Comparison of ENCODE assay signal across 9 cellular contexts in genomic region chr16:68234188-68235104, GRCh38. TPM values are rescaled to one million over a fixed set of nuclear protein-coding genes. Genes with fewer than 3 reads are reported as not detected.
DNase-seq lines count a peak whose midpoint lies in the region; ATAC-seq, FAIRE-seq and TF ChIP-seq lines count a peak whose summit lies in the region.
"Had no signal": no experiment of that assay in that cellular context is flagged by ENCODE, and none has a peak within 500 bp of the region (broad histone marks: within the 10 kb centered on the region; RNA-seq: fewer than 3 reads in every experiment).

No MANE protein-coding gene starts in this region.

- TF ChIP-seq CTCF in H1 (IDR thresholded peaks at IDR 0.05; ENCODE audit: control extremely low read depth in 1 of 3, insufficient read depth in 1 of 3, low read depth in 1 of 3, low read length in 3 of 3) (no peak), neural crest cell (conservative IDR thresholded peaks at IDR 0.05) (no peak)

- H3K4ac ChIP-seq in H1 (replicated peaks; ENCODE audit: insufficient read length, low read depth, low read length): no peak overlapping the region

- H3K4me2 ChIP-seq in H1 (ENCODE audit: insufficient read depth in 1 of 2, low read depth in 2 of 2, low read length in 2 of 2): peak overlapping the region; percentile 99

- DNase-seq in DMS79 (lab: John Stamatoyannopoulos, UW) (peak; percentile 81), NCI-H2171 (lab: John Stamatoyannopoulos, UW) (peak; percentile 12), H1 (ENCODE audit: low read depth in 1 of 2, low spot score in 2 of 2) (peak in 1 of 2 experiments; percentile 80), neural crest cell (ENCODE audit: low read depth, low spot score) (no peak), Kasumi-1 (lab: John Stamatoyannopoulos, UW) (no peak), NOMO-1 (lab: John Stamatoyannopoulos, UW; ENCODE audit: unreplicated experiment in 2 of 2) (no peak)

- peak overlapping the region; percentile 93; the same call in 1 of the 2 replicates for H2BK5ac ChIP-seq in H1 (ENCODE audit: low read depth, low read length)

- no peak for FAIRE-seq in H1 (lab: Jason Lieb, UNC)

- H3K56ac ChIP-seq in H1 (replicated peaks; ENCODE audit: insufficient read length, low read depth, low read length): no peak overlapping the region

- peak overlapping the region; percentile 35; the same call in 1 of the 2 replicates for H2BK12ac ChIP-seq in H1 (ENCODE audit: low read depth, low read length)

- H3K36me3 Mint-ChIP-seq in neural crest cell (ENCODE audit: low read depth): peaks cover 3% of the 10 kb centered on the region

- peak overlapping the region; percentile 87 for H3K18ac ChIP-seq in H1 (ENCODE audit: extremely low read depth, low read length)

- H3K79me1 ChIP-seq in H1 (ENCODE audit: low read depth, low read length): peaks cover 5% of the 10 kb centered on the region; the same call in 1 of the 2 replicates

- CTCF ChIA-PET in H1 (lab: Charles Lee; ENCODE audit: partially characterized antibody): interaction anchor here (0.5 to 1.5 kb wide), 6 partner anchors 15 to 173 kb away, joined by 3 to 13 read pairs (median 4); no protein-coding TSS in a partner anchor

- peak overlapping the region; percentile 18; the same call in 1 of the 2 replicates for H4K8ac ChIP-seq in H1 (ENCODE audit: extremely low read depth, insufficient read depth, low read length)

- no peak overlapping the region for H2BK20ac ChIP-seq in H1 (ENCODE audit: low read length)

- peaks cover 19% of the 10 kb centered on the region for H3K4me1 Mint-ChIP-seq in neural crest cell

- peaks cover 22% of the 10 kb centered on the region for H3K23me2 ChIP-seq in H1 (ENCODE audit: low read depth, low read length)

- no peak overlapping the region for H2AFZ ChIP-seq in H1 (ENCODE audit: low read length)

- TF ChIP-seq RAD21 in H1 (IDR thresholded peaks at IDR 0.05 in 1 of 2, conservative IDR thresholded peaks at IDR 0.05 in 1 of 2; ENCODE audit: low read depth in 2 of 2, low read length in 2 of 2): no peak

- no peaks in the 10 kb centered on the region for H3K9me3 Mint-ChIP-seq in neural crest cell
- H3K9me3 Mint-ChIP-seq: T-helper 1 cell treated with Interleukin-12 subunit alpha and Interleukin-12 subunit beta and Interleukin-4 antibody, amounts not matched to agents 30 μg/mL and 1 μg/mL, for 36 hours had no signal

- ATAC-seq in GM18520 (IDR thresholded peaks at IDR 0.05; ENCODE audit: unreplicated experiment) (no peak), GM21528 (IDR thresholded peaks at IDR 0.05; ENCODE audit: low FRiP score, unreplicated experiment) (no peak)

- peaks cover 9 to 30% (median 28%) of the 10 kb centered on the region in 4 experiments for H3K36me3 ChIP-seq in H1 (ENCODE audit: control insufficient read depth in 2 of 4, insufficient read depth in 4 of 4, low read length in 3 of 4)

- H2BK120ac ChIP-seq in H1 (replicated peaks; ENCODE audit: low read depth, low read length): no peak overlapping the region

- H2BK15ac ChIP-seq in H1 (ENCODE audit: low read length): peak overlapping the region; percentile 24; the same call in 1 of the 2 replicates

- no peak overlapping the region for H3K23ac ChIP-seq in H1 (ENCODE audit: insufficient read length)

- peaks cover 5 to 19% of the 10 kb centered on the region in 2 experiments for H3K79me2 ChIP-seq in H1 (ENCODE audit: control insufficient read depth in 1 of 2, insufficient read depth in 2 of 2, low read length in 2 of 2)

- no peak for TF ChIP-seq EP300 in H1 (IDR thresholded peaks at IDR 0.05; ENCODE audit: borderline replicate concordance in 1 of 2, low read depth in 2 of 2, low read length in 2 of 2)

- H3K27me3 ChIP-seq in H1 (replicated peaks in 1 of 4; ENCODE audit: control insufficient read depth in 3 of 4, extremely low read depth in 1 of 4, insufficient read depth in 3 of 4, low read length in 3 of 4): no peaks in the 10 kb centered on the region

- peak overlapping the region; percentile 59 to 85 (median 82) for H3K4me3 ChIP-seq in H1 (ENCODE audit: extremely low read depth in 1 of 4, insufficient read depth in 2 of 4, low read depth in 3 of 4, low read length in 4 of 4)

- H4K20me1 ChIP-seq in H1 (replicated peaks in 1 of 2; ENCODE audit: control insufficient read depth in 1 of 2, insufficient read depth in 2 of 2, low read length in 2 of 2): peaks cover 21 to 33% of the 10 kb centered on the region in 2 experiments

- H4K5ac ChIP-seq in H1 (ENCODE audit: insufficient read length, low read depth, low read length): no peak overlapping the region

- POLR2A ChIA-PET in H1 (lab: Charles Lee; ENCODE audit: partially characterized antibody): interaction anchor here (0.6 to 5.9 kb wide), 15 partner anchors 8 to 516 kb away, joined by 3 to 61 read pairs (median 3); partner anchors contain the start of genes GFOD2, NFATC3, PLA2G15 and RANBP10

- peak overlapping the region in 3 of 4 experiments; percentile 30 to 75 (median 73); a peak in 5 of 7 replicates for H3K9ac ChIP-seq in H1 (replicated peaks in 1 of 4; ENCODE audit: extremely low read depth in 1 of 4, low read depth in 3 of 4, low read length in 3 of 4)

- WGBS in H1 (ENCODE audit: extremely low coverage in 1 of 2, insufficient coverage in 1 of 2, insufficient read length in 1 of 2, insufficient replicate concordance in 2 of 2, low coverage in 1 of 2, low lambda C conversion rate in 2 of 2, missing lambda C conversion rate in 1 of 2), 2 experiments: 54% methylated on average over 13 of the region's 13 CpGs; no CpG with 5 or more reads in 1 of the 2 experiments

- H2AK5ac ChIP-seq in H1 (ENCODE audit: low read depth, low read length): peak overlapping the region; percentile 33; the same call in 1 of the 2 replicates

- H3K27ac ChIP-seq in H1 (ENCODE audit: low read depth, low read length): no peak overlapping the region

- TF ChIP-seq POLR2A in H1 (IDR thresholded peaks at IDR 0.05; ENCODE audit: control extremely low read depth in 1 of 2, low read depth in 2 of 2, low read length in 2 of 2): peak in 1 of 2 experiments; percentile 50; a peak in 1 of 3 replicates

- H3K27me3 Mint-ChIP-seq in neural crest cell (ENCODE audit: low read depth): peaks cover 53% of the 10 kb centered on the region

- no peak overlapping the region for H3K27ac Mint-ChIP-seq in neural crest cell (ENCODE audit: unreplicated experiment)
- H3K27ac Mint-ChIP-seq: T-helper 1 cell treated with Interleukin-12 subunit alpha and Interleukin-12 subunit beta and Interleukin-4 antibody, amounts not matched to agents 30 μg/mL and 1 μg/mL, for 36 hours had no signal

- H3K14ac ChIP-seq in H1 (ENCODE audit: insufficient read length): no peak overlapping the region

- H4K91ac ChIP-seq in H1 (replicated peaks; ENCODE audit: insufficient read length, low read length): no peak overlapping the region

- H3K4me3 Mint-ChIP-seq in neural crest cell: peak overlapping the region; percentile 79
- H3K4me3 Mint-ChIP-seq: T-helper 1 cell treated with Interleukin-12 subunit alpha and Interleukin-12 subunit beta and Interleukin-4 antibody, amounts not matched to agents 30 μg/mL and 1 μg/mL, for 36 hours had no signal

- peaks cover 0 to 24% (median 19%) of the 10 kb centered on the region in 4 experiments; a peak in 5 of 7 replicates for H3K4me1 ChIP-seq in H1 (replicated peaks in 1 of 4; ENCODE audit: control insufficient read depth in 3 of 4, insufficient read depth in 4 of 4, low read length in 3 of 4)

- H3K9me3 ChIP-seq in H1 (ENCODE audit: insufficient read depth in 2 of 2, low read depth in 1 of 2, low read length in 1 of 2): no peaks in the 10 kb centered on the region

TF ChIP-seq in H1, 55 proteins besides CTCF, POLR2A, EP300 and RAD21 (continues in another document):
- no peak for TF ChIP-seq HDAC6 (IDR thresholded peaks at IDR 0.05; ENCODE audit: low read depth, low read length)
- TF ChIP-seq YY1 (IDR thresholded peaks at IDR 0.05; ENCODE audit: low read depth, low read length): no peak
- TF ChIP-seq ASH2L (IDR thresholded peaks at IDR 0.05; ENCODE audit: low read length): peak; percentile 37
- TF ChIP-seq TAF7 (optimal IDR thresholded peaks at IDR 0.05; ENCODE audit: borderline replicate concordance, low read depth, low read length): no peak
- no peak for TF ChIP-seq PHF8 (conservative IDR thresholded peaks at IDR 0.05; ENCODE audit: low read depth, low read length)

RNA-seq across cellular contexts. Expression of gene ESRP2, which starts 1.5 kb away (rescaled TPM):
- total RNA-seq in H1 (2021; fragmentation: NEBNext Ultra II Directional; extraction: Animal tissue kit (Norgen Biotek cat#: 25700)): 45.8 and 50.3 TPM in 2 replicates
- polyA plus RNA-seq in H1 (2011; rRNA removed): 35.1 and 52.8 TPM in 2 replicates
- 35.5 TPM for polyA plus RNA-seq in H1 (2011; cell fraction: cytosol; rRNA removed)
- 118 TPM for polyA plus RNA-seq in H1 (2011; cell fraction: nucleus; rRNA removed)
- polyA plus RNA-seq in H1 (2012, experiment 1 of 2): 31.5 to 37.1 TPM (median 35.1 TPM) in 4 replicates
- polyA plus RNA-seq in H1 (2012, experiment 2 of 2): 24.8 TPM
- 27.5 TPM for polyA plus RNA-seq in H1 (2013, experiment 1 of 2)
- 25.4 TPM for polyA plus RNA-seq in H1 (2013, experiment 2 of 2)
- polyA minus RNA-seq in H1 (2011; rRNA and poly(A)+ RNA removed): 47.5 and 54.4 TPM in 2 replicates
- 41.2 TPM for polyA minus RNA-seq in H1 (2011; cell fraction: cytosol; rRNA and poly(A)+ RNA removed)
- polyA minus RNA-seq in H1 (2011; cell fraction: nucleus; rRNA and poly(A)+ RNA removed): 62.7 TPM
- total RNA-seq in neural crest cell: 0.09 and 0.23 TPM in 2 replicates

RNA-seq across cellular contexts. Expression of gene PLA2G15, which starts 10.7 kb away (rescaled TPM):
- 10.0 and 11.2 TPM in 2 replicates for total RNA-seq in H1 (2021; fragmentation: NEBNext Ultra II Directional; extraction: Animal tissue kit (Norgen Biotek cat#: 25700))
- polyA plus RNA-seq in H1 (2011; rRNA removed): 12.0 and 13.6 TPM in 2 replicates
- polyA plus RNA-seq in H1 (2011; cell fraction: cytosol; rRNA removed): 7.9 TPM
- polyA plus RNA-seq in H1 (2011; cell fraction: nucleus; rRNA removed): 13.4 TPM
- polyA plus RNA-seq in H1 (2012, experiment 1 of 2): 4.9 to 9.3 TPM (median 7.3 TPM) in 4 replicates
- 11.3 TPM for polyA plus RNA-seq in H1 (2012, experiment 2 of 2)
- 7.8 TPM for polyA plus RNA-seq in H1 (2013, experiment 1 of 2)
- 8.7 TPM for polyA plus RNA-seq in H1 (2013, experiment 2 of 2)
- polyA minus RNA-seq in H1 (2011; rRNA and poly(A)+ RNA removed): 9.2 and 9.6 TPM in 2 replicates
- polyA minus RNA-seq in H1 (2011; cell fraction: cytosol; rRNA and poly(A)+ RNA removed): 5.4 TPM
- polyA minus RNA-seq in H1 (2011; cell fraction: nucleus; rRNA and poly(A)+ RNA removed): 6.3 TPM
- 10.7 and 13.6 TPM in 2 replicates for total RNA-seq in neural crest cell

RNA-seq across cellular contexts. Expression of gene SLC7A6, which starts 29.9 kb away (rescaled TPM):
- 29.2 and 37.8 TPM in 2 replicates for total RNA-seq in H1 (2021; fragmentation: NEBNext Ultra II Directional; extraction: Animal tissue kit (Norgen Biotek cat#: 25700))
- polyA plus RNA-seq in H1 (2011; rRNA removed): 28.0 and 34.7 TPM in 2 replicates
- polyA plus RNA-seq in H1 (2011; cell fraction: cytosol; rRNA removed): 17.7 TPM
- polyA plus RNA-seq in H1 (2011; cell fraction: nucleus; rRNA removed): 73.9 TPM
- 11.9 to 18.2 TPM (median 14.7 TPM) in 4 replicates for polyA plus RNA-seq in H1 (2012, experiment 1 of 2)
- polyA plus RNA-seq in H1 (2012, experiment 2 of 2): 6.2 TPM
- 26.6 TPM for polyA plus RNA-seq in H1 (2013, experiment 1 of 2)
- polyA plus RNA-seq in H1 (2013, experiment 2 of 2): 28.4 TPM
- 49.7 and 81.3 TPM in 2 replicates for polyA minus RNA-seq in H1 (2011; rRNA and poly(A)+ RNA removed)
- polyA minus RNA-seq in H1 (2011; cell fraction: cytosol; rRNA and poly(A)+ RNA removed): 12.5 TPM
- 25.6 TPM for polyA minus RNA-seq in H1 (2011; cell fraction: nucleus; rRNA and poly(A)+ RNA removed)
- 39.2 and 41.7 TPM in 2 replicates for total RNA-seq in neural crest cell

Comparison
In these comparisons a context has a peak if more than half of its experiments do, and no peak if none do; other contexts are left out.
1. DNase-seq: peak in DMS79 (single experiment) and NCI-H2171 (single experiment); none in neural crest cell (single experiment), Kasumi-1 (0 of 2) and NOMO-1 (0 of 2).
2. RNA of gene ESRP2, which starts 1.5 kb away (total RNA-seq): 45.8 to 50.3 TPM in H1; 0.09 to 0.23 TPM in neural crest cell; every median in the first group is over 10 times any median in the second.